In the genomic region with DNA sequence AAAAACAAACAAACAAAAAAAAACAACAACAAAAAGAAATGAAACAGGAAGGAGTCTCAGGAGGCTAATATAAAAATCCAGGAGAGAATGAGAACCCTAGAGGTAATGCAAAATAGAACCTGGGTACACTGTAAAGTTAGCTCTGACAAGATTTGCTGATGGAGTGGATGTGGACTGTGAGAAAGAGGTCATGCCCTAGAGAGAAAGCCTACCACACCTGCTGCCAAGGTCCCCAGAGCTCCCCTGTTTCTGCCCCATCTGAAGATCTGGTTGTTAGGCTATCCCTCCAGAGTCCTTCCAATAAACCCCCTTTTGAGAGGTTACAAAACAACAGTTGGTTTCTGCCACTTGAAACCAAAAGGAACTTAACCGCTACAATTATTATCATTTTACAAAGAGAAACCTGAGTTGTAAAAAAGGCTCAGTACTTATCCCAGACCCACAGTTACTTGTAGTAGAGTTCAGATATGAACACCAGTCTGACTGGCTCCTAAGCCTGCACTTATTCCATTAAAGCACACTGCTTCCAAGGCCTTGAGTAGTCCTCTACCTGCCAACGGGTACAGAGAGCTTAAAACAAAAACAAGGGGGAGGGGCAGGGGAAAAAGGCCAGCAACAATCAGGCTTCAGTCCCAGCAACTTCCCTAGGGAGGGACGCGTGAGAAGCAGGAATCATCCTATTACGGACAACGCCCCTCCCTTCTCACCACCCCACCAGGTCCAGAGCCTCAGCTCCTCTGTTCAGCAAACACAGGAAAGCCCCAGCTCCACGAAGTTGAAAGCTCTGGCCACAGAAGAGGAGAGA, we compare ENCODE assay signal across 10 cellular contexts. TPM values are rescaled to one million over a fixed set of nuclear protein-coding genes. Genes with fewer than 3 reads are reported as not detected.
DNase-seq lines count a peak whose midpoint lies in the region; ATAC-seq, FAIRE-seq and TF ChIP-seq lines count a peak whose summit lies in the region.
"Had no signal": no experiment of that assay in that cellular context is flagged by ENCODE, and none has a peak within 500 bp of the region (broad histone marks: within the 10 kb centered on the region; RNA-seq: fewer than 3 reads in every experiment).

No MANE protein-coding gene starts in this region.

- intact Hi-C loops in upper lobe of right lung (cut with DNase I), result no loop called here

- no peak for TF ChIP-seq RAD21 in A549 (conservative IDR thresholded peaks at IDR 0.05 in 1 of 2, IDR thresholded peaks at IDR 0.05 in 1 of 2)

- FAIRE-seq in A549 (lab: Jason Lieb, UNC), result no peak
- FAIRE-seq: TTC549 had no signal

- peaks cover 26 to 35% (median 31%) of the 10 kb centered on the region in 3 donors for H3K4me1 Mint-ChIP-seq in IgD-negative memory B cell
- H3K4me1 Mint-ChIP-seq in activated naive CD8-positive, alpha-beta T cell treated with anti-CD3 and anti-CD28 coated beads, Interleukin-2, amount 10 ng/mL, durations not matched to agents 7 days and 5 days, result peaks cover 19% of the 10 kb centered on the region

- 68% methylated on average over 7 of the region's 7 CpGs for WGBS in A549 (ENCODE audit: missing lambda C conversion rate)

- H3K9me3 ChIP-seq in A549 (no peaks in the 10 kb centered on the region), upper lobe of right lung (no peaks in the 10 kb centered on the region)

- no peak overlapping the region for H3K27ac ChIP-seq in A549
- H3K27ac ChIP-seq in upper lobe of right lung, result peak overlapping the region; percentile 47

- peak overlapping the region; percentile 10; the same call in 2 of the 3 replicates for H3K4me2 ChIP-seq in A549

- no peaks in the 10 kb centered on the region for H3K36me3 ChIP-seq in upper lobe of right lung

- H3K4me1 ChIP-seq in A549 (no peaks in the 10 kb centered on the region; the same call in 2 of the 3 replicates), upper lobe of right lung (peaks cover 43% of the 10 kb centered on the region)

- TF ChIP-seq EP300 in A549 (IDR thresholded peaks at IDR 0.05), result no peak

- CTCF ChIA-PET in A549 (lab: Yijun Ruan, JAX), result interaction anchor here (0.5 to 5.5 kb wide), 10 partner anchors 7 to 1860 kb away, joined by 3 to 27 read pairs (median 4); no protein-coding TSS in a partner anchor

- H3K4me3 Mint-ChIP-seq in IgD-negative memory B cell, result peak overlapping the region in 1 of 4 donors; percentile 82
- peak overlapping the region; percentile 6 for H3K4me3 Mint-ChIP-seq in activated naive CD8-positive, alpha-beta T cell treated with anti-CD3 and anti-CD28 coated beads, Interleukin-2, amount 10 ng/mL, durations not matched to agents 7 days and 5 days
- H3K4me3 Mint-ChIP-seq: neural crest cell had no signal

- H3K36me3 Mint-ChIP-seq in IgD-negative memory B cell, result no peaks in the 10 kb centered on the region
- no peaks in the 10 kb centered on the region for H3K36me3 Mint-ChIP-seq in activated naive CD8-positive, alpha-beta T cell treated with anti-CD3 and anti-CD28 coated beads, Interleukin-2, amount 10 ng/mL, durations not matched to agents 7 days and 5 days

- no peaks in the 10 kb centered on the region for H3K27me3 ChIP-seq in upper lobe of right lung

- POLR2A ChIA-PET in A549 (lab: Yijun Ruan, JAX), result no interaction called here
- POLR2A ChIA-PET in activated naive CD8-positive, alpha-beta T cell treated with anti-CD3 and anti-CD28 coated beads, Interleukin-2, amount 10 ng/mL, durations not matched to agents 7 days and 5 days (lab: Charles Lee), result interaction anchor here (0.6 kb wide), 1 partner anchor 41 kb away, joined by 3 read pairs; no protein-coding TSS in a partner anchor

- ATAC-seq in A549 (peak in 1 of 2 experiments; percentile 45; a peak in 4 of 6 replicates), upper lobe of right lung (peak; percentile 96), HG03342 (IDR thresholded peaks at IDR 0.05; ENCODE audit: unreplicated experiment) (no peak)
- peak; percentile 36 for ATAC-seq in activated naive CD8-positive, alpha-beta T cell treated with anti-CD3 and anti-CD28 coated beads, Interleukin-2, amount 10 ng/mL, durations not matched to agents 7 days and 5 days (ENCODE audit: low read depth)

- no peak overlapping the region for H3K4me3 ChIP-seq in A549
- H3K4me3 ChIP-seq in upper lobe of right lung, result no peak overlapping the region

- no peak for DNase-seq in A549 (ENCODE audit: low read depth in 1 of 2, low spot score in 1 of 2)
- no peak for DNase-seq in activated naive CD8-positive, alpha-beta T cell treated with anti-CD3 and anti-CD28 coated beads, Interleukin-2, amount 10 ng/mL, durations not matched to agents 7 days and 5 days
- DNase-seq in iris pigment epithelial cell (ENCODE audit: low read depth), result peak; percentile 10
- DNase-seq in upper lobe of right lung, result peak; percentile 60
- DNase-seq in cerebellar nuclear complex (lab: John Stamatoyannopoulos, UW), result no peak
- no peak for DNase-seq in stimulated activated CD4-positive, alpha-beta T cell treated with anti-CD3 and anti-CD28 coated beads, Interleukin-2, amount 100 ng/mL, for 24 hours

- peaks cover 0 to 2% (median 0%) of the 10 kb centered on the region in 3 donors for H3K9me3 Mint-ChIP-seq in IgD-negative memory B cell
- H3K9me3 Mint-ChIP-seq in activated naive CD8-positive, alpha-beta T cell treated with anti-CD3 and anti-CD28 coated beads, Interleukin-2, amount 10 ng/mL, durations not matched to agents 7 days and 5 days, result peaks cover 2% of the 10 kb centered on the region
- H3K9me3 Mint-ChIP-seq: neural crest cell had no signal

- TF ChIP-seq CTCF in A549 (IDR thresholded peaks at IDR 0.05) (no peak), upper lobe of right lung (IDR thresholded peaks at IDR 0.05) (no peak)

- no peak for TF ChIP-seq POLR2A in A549 (IDR thresholded peaks at IDR 0.05; ENCODE audit: low read length)

- peak overlapping the region in 2 of 3 donors; percentile 54 to 91 for H3K27ac Mint-ChIP-seq in IgD-negative memory B cell
- H3K27ac Mint-ChIP-seq in activated naive CD8-positive, alpha-beta T cell treated with anti-CD3 and anti-CD28 coated beads, Interleukin-2, amount 10 ng/mL, durations not matched to agents 7 days and 5 days, result peak overlapping the region; percentile 41

- H3K27me3 Mint-ChIP-seq in IgD-negative memory B cell, result no peaks in the 10 kb centered on the region
- H3K27me3 Mint-ChIP-seq in activated naive CD8-positive, alpha-beta T cell treated with anti-CD3 and anti-CD28 coated beads, Interleukin-2, amount 10 ng/mL, durations not matched to agents 7 days and 5 days, result peaks cover 2% of the 10 kb centered on the region

TF ChIP-seq in A549, 52 proteins besides CTCF, POLR2A, EP300 and RAD21:
- TF ChIP-seq FOSB (CRISPR knock-in tag; IDR thresholded peaks at IDR 0.05) (no peak), ZFP36 (IDR thresholded peaks at IDR 0.05; ENCODE audit: borderline replicate concordance, partially characterized antibody) (no peak), BHLHE40 (IDR thresholded peaks at IDR 0.05; ENCODE audit: low read depth, low read length) (no peak), FOSL2 (IDR thresholded peaks at IDR 0.05) (no peak), FOSL2 (CRISPR knock-in tag; IDR thresholded peaks at IDR 0.05) (no peak), JUN (IDR thresholded peaks at IDR 0.05) (no peak), ESRRA (IDR thresholded peaks at IDR 0.05; ENCODE audit: borderline replicate concordance, low read length) (no peak), NR3C1 (IDR thresholded peaks at IDR 0.05) (no peak), POLR2AphosphoS2 (conservative IDR thresholded peaks at IDR 0.05; ENCODE audit: low read length) (no peak), CHD4 (IDR thresholded peaks at IDR 0.05; ENCODE audit: borderline replicate concordance) (no peak)
- TF ChIP-seq, protein P1, sequence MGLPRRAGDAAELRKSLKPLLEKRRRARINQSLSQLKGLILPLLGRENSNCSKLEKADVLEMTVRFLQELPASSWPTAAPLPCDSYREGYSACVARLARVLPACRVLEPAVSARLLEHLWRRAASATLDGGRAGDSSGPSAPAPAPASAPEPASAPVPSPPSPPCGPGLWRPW (IDR thresholded peaks at IDR 0.05), result no peak
- TF ChIP-seq, protein P2, sequence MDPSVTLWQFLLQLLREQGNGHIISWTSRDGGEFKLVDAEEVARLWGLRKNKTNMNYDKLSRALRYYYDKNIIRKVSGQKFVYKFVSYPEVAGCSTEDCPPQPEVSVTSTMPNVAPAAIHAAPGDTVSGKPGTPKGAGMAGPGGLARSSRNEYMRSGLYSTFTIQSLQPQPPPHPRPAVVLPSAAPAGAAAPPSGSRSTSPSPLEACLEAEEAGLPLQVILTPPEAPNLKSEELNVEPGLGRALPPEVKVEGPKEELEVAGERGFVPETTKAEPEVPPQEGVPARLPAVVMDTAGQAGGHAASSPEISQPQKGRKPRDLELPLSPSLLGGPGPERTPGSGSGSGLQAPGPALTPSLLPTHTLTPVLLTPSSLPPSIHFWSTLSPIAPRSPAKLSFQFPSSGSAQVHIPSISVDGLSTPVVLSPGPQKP (IDR thresholded peaks at IDR 0.05; ENCODE audit: low read depth, low read length), result no peak
- TF ChIP-seq, protein P3, sequence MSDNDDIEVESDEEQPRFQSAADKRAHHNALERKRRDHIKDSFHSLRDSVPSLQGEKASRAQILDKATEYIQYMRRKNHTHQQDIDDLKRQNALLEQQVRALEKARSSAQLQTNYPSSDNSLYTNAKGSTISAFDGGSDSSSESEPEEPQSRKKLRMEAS (IDR thresholded peaks at IDR 0.05), result no peak

RNA-seq across cellular contexts. Expression of a gene that starts 27.7 kb away (rescaled TPM):
- polyA plus RNA-seq in A549 (2011; rRNA removed), result 2.2 TPM in 2 replicates
- 3.8 and 4.0 TPM in 2 replicates for polyA plus RNA-seq in A549 (2012; cell fraction: cytosol; rRNA removed)
- 19.7 and 20.3 TPM in 2 replicates for polyA plus RNA-seq in A549 (2012; cell fraction: nucleus; rRNA removed)
- polyA plus RNA-seq in A549 (2017; fragmentation: RNase III; extraction: RNeasy Plus Mini Kit Qiagen cat#74134 plus additional on column Dnase treatment), result 2.7 to 3.6 TPM (median 2.8 TPM) in 3 replicates
- 4.8 and 8.6 TPM in 2 replicates for polyA minus RNA-seq in A549 (2011; rRNA and poly(A)+ RNA removed)
- 1.8 TPM for polyA plus RNA-seq in IgD-negative memory B cell
- total RNA-seq in activated naive CD8-positive, alpha-beta T cell treated with anti-CD3 and anti-CD28 coated beads, Interleukin-2, amount 10 ng/mL, durations not matched to agents 7 days and 5 days, result 10 to 100 TPM; 17.0 to 17.7 TPM
- total RNA-seq in upper lobe of right lung, result 78.5 TPM

Comparison
In these comparisons a context has a peak if more than half of its experiments do, and no peak if none do; other contexts are left out.
1. DNase-seq: peak in iris pigment epithelial cell (single experiment) and upper lobe of right lung (single experiment); none in A549 (0 of 2), activated naive CD8-positive, alpha-beta T cell treated with anti-CD3 and anti-CD28 coated beads, Interleukin-2, amount 10 ng/mL, durations not matched to agents 7 days and 5 days (single experiment), cerebellar nuclear complex (0 of 2) and stimulated activated CD4-positive, alpha-beta T cell treated with anti-CD3 and anti-CD28 coated beads, Interleukin-2, amount 100 ng/mL, for 24 hours (0 of 2).